ENCODE assay signal across 1 cellular context in the genomic region with DNA sequence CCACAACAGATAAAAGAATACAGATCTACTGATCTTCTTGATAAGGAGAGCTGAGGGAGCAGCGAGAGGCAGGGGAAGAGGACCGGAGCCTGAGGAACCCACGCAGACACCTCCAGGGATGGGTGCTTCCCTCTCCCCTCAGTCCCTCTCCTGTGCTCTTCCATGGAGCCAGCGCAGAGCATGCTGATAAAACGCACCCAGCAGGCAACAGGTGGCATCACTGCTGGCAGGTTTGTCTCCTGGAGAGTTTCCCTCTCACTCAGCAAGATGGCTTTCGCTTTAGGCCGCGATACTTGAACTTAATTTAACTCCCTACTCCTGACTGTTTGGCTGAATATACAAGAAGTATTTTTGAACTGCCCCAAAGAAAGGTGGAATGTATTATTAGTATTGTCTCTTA.
TF ChIP-seq lines count a peak whose summit lies in the region.

No MANE protein-coding gene starts in this region.

TF ChIP-seq in HCT116, 20 proteins besides CTCF, POLR2A, EP300 and RAD21 (continued from another document):
- TF ChIP-seq, protein P1, sequence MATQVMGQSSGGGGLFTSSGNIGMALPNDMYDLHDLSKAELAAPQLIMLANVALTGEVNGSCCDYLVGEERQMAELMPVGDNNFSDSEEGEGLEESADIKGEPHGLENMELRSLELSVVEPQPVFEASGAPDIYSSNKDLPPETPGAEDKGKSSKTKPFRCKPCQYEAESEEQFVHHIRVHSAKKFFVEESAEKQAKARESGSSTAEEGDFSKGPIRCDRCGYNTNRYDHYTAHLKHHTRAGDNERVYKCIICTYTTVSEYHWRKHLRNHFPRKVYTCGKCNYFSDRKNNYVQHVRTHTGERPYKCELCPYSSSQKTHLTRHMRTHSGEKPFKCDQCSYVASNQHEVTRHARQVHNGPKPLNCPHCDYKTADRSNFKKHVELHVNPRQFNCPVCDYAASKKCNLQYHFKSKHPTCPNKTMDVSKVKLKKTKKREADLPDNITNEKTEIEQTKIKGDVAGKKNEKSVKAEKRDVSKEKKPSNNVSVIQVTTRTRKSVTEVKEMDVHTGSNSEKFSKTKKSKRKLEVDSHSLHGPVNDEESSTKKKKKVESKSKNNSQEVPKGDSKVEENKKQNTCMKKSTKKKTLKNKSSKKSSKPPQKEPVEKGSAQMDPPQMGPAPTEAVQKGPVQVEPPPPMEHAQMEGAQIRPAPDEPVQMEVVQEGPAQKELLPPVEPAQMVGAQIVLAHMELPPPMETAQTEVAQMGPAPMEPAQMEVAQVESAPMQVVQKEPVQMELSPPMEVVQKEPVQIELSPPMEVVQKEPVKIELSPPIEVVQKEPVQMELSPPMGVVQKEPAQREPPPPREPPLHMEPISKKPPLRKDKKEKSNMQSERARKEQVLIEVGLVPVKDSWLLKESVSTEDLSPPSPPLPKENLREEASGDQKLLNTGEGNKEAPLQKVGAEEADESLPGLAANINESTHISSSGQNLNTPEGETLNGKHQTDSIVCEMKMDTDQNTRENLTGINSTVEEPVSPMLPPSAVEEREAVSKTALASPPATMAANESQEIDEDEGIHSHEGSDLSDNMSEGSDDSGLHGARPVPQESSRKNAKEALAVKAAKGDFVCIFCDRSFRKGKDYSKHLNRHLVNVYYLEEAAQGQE (IDR thresholded peaks at IDR 0.05; ENCODE audit: low read depth) = no peak
- TF ChIP-seq FOSL1 (IDR thresholded peaks at IDR 0.05; ENCODE audit: low read depth) = no peak
- TF ChIP-seq EGR1 (IDR thresholded peaks at IDR 0.05; ENCODE audit: low read depth) = no peak
- no peak for TF ChIP-seq ZNF274 (IDR thresholded peaks at IDR 0.05; ENCODE audit: low read depth, low read length)
